In genomic region chr12:89765959-89766824, GRCh38 we compare ENCODE assay signal across 14 cellular contexts. TPM values are rescaled to one million over a fixed set of nuclear protein-coding genes. Genes with fewer than 3 reads are reported as not detected.
DNase-seq lines count a peak whose midpoint lies in the region; ATAC-seq and TF ChIP-seq lines count a peak whose summit lies in the region.
"Had no signal": no experiment of that assay in that cellular context is flagged by ENCODE, and none has a peak within 500 bp of the region (broad histone marks: within the 10 kb centered on the region; RNA-seq: fewer than 3 reads in every experiment).

No MANE protein-coding gene starts in this region.

- H3K27ac Mint-ChIP-seq in CD4-positive, CD25-positive, alpha-beta regulatory T cell: peak overlapping the region; percentile 16 to 80 (median 72)
- H3K27ac Mint-ChIP-seq: activated naive CD4-positive, alpha-beta T cell treated with anti-CD3 and anti-CD28 coated beads for 36 hours; stimulated activated naive CD8-positive, alpha-beta T cell treated with anti-CD3 and anti-CD28 coated beads, Interleukin-15, Interleukin-2, amounts not matched to agents 100 ng/mL and 50 ng/mL, for 24 hours had no signal

- H3K4me3 Mint-ChIP-seq in CD4-positive, CD25-positive, alpha-beta regulatory T cell: peak overlapping the region; percentile 10 to 58 (median 34)
- H3K4me3 Mint-ChIP-seq: activated naive CD4-positive, alpha-beta T cell treated with anti-CD3 and anti-CD28 coated beads for 36 hours; stimulated activated naive CD8-positive, alpha-beta T cell treated with anti-CD3 and anti-CD28 coated beads, Interleukin-15, Interleukin-2, amounts not matched to agents 100 ng/mL and 50 ng/mL, for 24 hours had no signal

- H3K9me3 Mint-ChIP-seq in CD4-positive, CD25-positive, alpha-beta regulatory T cell: peaks cover 0 to 4% (median 1%) of the 10 kb centered on the region in 7 donors
- H3K9me3 Mint-ChIP-seq: activated naive CD4-positive, alpha-beta T cell treated with anti-CD3 and anti-CD28 coated beads for 36 hours had no signal

- H3K9me3 ChIP-seq in CD4-positive, CD25-positive, alpha-beta regulatory T cell (ENCODE audit: control insufficient read depth in 2 of 2, low read length in 2 of 2): no peaks in the 10 kb centered on the region
- no peaks in the 10 kb centered on the region for H3K9me3 ChIP-seq in tibial artery

- peak in 2 of 3 donors; percentile 30 to 43 for DNase-seq in CD4-positive, CD25-positive, alpha-beta regulatory T cell
- no peak for DNase-seq in stimulated activated CD4-positive, alpha-beta T cell treated with anti-CD3 and anti-CD28 coated beads, Interleukin-2, amount 100 ng/mL, for 48 hours
- DNase-seq in SIG-M5 (lab: John Stamatoyannopoulos, UW) (no peak), tibial artery (no peak), NCI-H2107 (lab: John Stamatoyannopoulos, UW) (no peak)
- DNase-seq: activated naive CD4-positive, alpha-beta T cell treated with anti-CD3 and anti-CD28 coated beads for 36 hours; dorsolateral prefrontal cortex; OCI-M1 had no signal

- H3K36me3 Mint-ChIP-seq in CD4-positive, CD25-positive, alpha-beta regulatory T cell: peaks cover 8% of the 10 kb centered on the region

- H3K27ac ChIP-seq in CD4-positive, CD25-positive, alpha-beta regulatory T cell (ENCODE audit: insufficient read depth, low read length, poor library complexity, severe bottlenecking): peak overlapping the region; percentile 64
- H3K27ac ChIP-seq in tibial artery: no peak overlapping the region
- H3K27ac ChIP-seq: dorsolateral prefrontal cortex, hepatocyte, VCaP had no signal

- peak; percentile 51 to 53 for ATAC-seq in CD4-positive, CD25-positive, alpha-beta regulatory T cell (ENCODE audit: low read depth in 2 of 2)
- ATAC-seq in GM19043 (IDR thresholded peaks at IDR 0.05; ENCODE audit: low read depth, unreplicated experiment) (peak; percentile 70), HG02642 (IDR thresholded peaks at IDR 0.05; ENCODE audit: poor library complexity, unreplicated experiment) (peak; percentile 95), HG03460 (IDR thresholded peaks at IDR 0.05; ENCODE audit: unreplicated experiment) (peak; percentile 77)

- H3K4me3 ChIP-seq in CD4-positive, CD25-positive, alpha-beta regulatory T cell (ENCODE audit: low read depth, low read length): peak overlapping the region; percentile 63
- H3K4me3 ChIP-seq in tibial artery: no peak overlapping the region
- H3K4me3 ChIP-seq: dorsolateral prefrontal cortex, hepatocyte had no signal

- no peaks in the 10 kb centered on the region for H3K36me3 ChIP-seq in CD4-positive, CD25-positive, alpha-beta regulatory T cell (ENCODE audit: control insufficient read depth, insufficient read depth, low read length)
- no peaks in the 10 kb centered on the region for H3K36me3 ChIP-seq in tibial artery

- no peak for TF ChIP-seq CTCF in tibial artery (IDR thresholded peaks at IDR 0.05)

- no peaks in the 10 kb centered on the region for H3K27me3 ChIP-seq in CD4-positive, CD25-positive, alpha-beta regulatory T cell (ENCODE audit: control insufficient read depth, insufficient read depth, low read length)
- H3K27me3 ChIP-seq in tibial artery: no peaks in the 10 kb centered on the region
- H3K27me3 ChIP-seq: dorsolateral prefrontal cortex, hepatocyte had no signal

- peaks cover 41% of the 10 kb centered on the region for H3K4me1 ChIP-seq in CD4-positive, CD25-positive, alpha-beta regulatory T cell (ENCODE audit: control insufficient read depth, insufficient read depth, low read length, poor library complexity, severe bottlenecking)
- no peaks in the 10 kb centered on the region for H3K4me1 ChIP-seq in tibial artery

- peaks cover 27 to 77% (median 44%) of the 10 kb centered on the region in 4 donors for H3K4me1 Mint-ChIP-seq in CD4-positive, CD25-positive, alpha-beta regulatory T cell

- intact Hi-C loops in tibial artery (cut with DNase I; ENCODE audit: low total_unique reads): no loop called here

- no peaks in the 10 kb centered on the region for H3K27me3 Mint-ChIP-seq in CD4-positive, CD25-positive, alpha-beta regulatory T cell
- H3K27me3 Mint-ChIP-seq: stimulated activated naive CD8-positive, alpha-beta T cell treated with anti-CD3 and anti-CD28 coated beads, Interleukin-15, Interleukin-2, amounts not matched to agents 100 ng/mL and 50 ng/mL, for 24 hours had no signal

RNA-seq across cellular contexts. Expression of gene ATP2B1, which starts 57.6 kb away (rescaled TPM):
- total RNA-seq in CD4-positive, CD25-positive, alpha-beta regulatory T cell: 189 TPM
- polyA plus RNA-seq in CD4-positive, CD25-positive, alpha-beta regulatory T cell: 10 to 100 TPM; 51.1 to 78.6 (median 66.4) TPM

Comparison
In these comparisons a context has a peak if more than half of its experiments do, and no peak if none do; other contexts are left out.
1. DNase-seq: peak in CD4-positive, CD25-positive, alpha-beta regulatory T cell (2 of 3); none in stimulated activated CD4-positive, alpha-beta T cell treated with anti-CD3 and anti-CD28 coated beads, Interleukin-2, amount 100 ng/mL, for 48 hours (0 of 2), SIG-M5 (single experiment), tibial artery (0 of 2) and NCI-H2107 (single experiment).
2. Peak in every context shown above with its lines, with median percentiles within 50 percentile points of each other: ATAC-seq.